Comparison of ENCODE assay signal across 8 cellular contexts in the genomic region with DNA sequence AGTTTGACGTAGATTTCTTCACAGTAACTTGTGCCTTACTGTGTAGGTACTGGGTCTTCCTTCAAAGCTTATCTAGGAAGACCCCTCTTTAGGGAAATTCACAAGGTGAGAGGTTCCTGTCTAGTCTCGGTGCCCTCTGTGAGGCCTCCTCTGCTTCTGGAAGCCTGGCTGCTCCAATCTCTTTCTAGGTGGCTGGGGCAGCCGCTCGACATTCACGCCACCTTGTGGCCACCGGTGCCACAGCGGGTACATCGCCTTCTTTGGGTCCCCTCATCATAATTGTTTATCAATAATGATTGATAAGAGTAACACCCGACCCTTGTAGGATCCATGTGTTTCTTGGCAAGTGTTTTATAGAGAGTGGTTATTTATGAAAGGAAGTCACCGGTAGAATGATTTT.
DNase-seq lines count a peak whose midpoint lies in the region; ATAC-seq and TF ChIP-seq lines count a peak whose summit lies in the region.
"Not testable (repeated sequence)": the region's sequence is repeated elsewhere in the genome, so short reads cannot be mapped to it uniquely, and the experiment has no call there.

No MANE protein-coding gene starts in this region.

- not testable (repeated sequence) for DNase-seq in CD4-positive, alpha-beta T cell; activated CD8-positive, alpha-beta memory T cell treated with anti-CD3 and anti-CD28 coated beads, Interleukin-2, amount 10 ng/mL, durations not matched to agents 7 days and 5 days; left lobe of liver (ENCODE audit: low spot score); stimulated activated naive CD8-positive, alpha-beta T cell treated with anti-CD3 and anti-CD28 coated beads, Interleukin-15, amount 100 ng/mL, for 72 hours

- not testable (repeated sequence) for H3K4me1 Mint-ChIP-seq in CD4-positive, alpha-beta T cell (ENCODE audit: low read depth); activated CD8-positive, alpha-beta memory T cell treated with anti-CD3 and anti-CD28 coated beads, Interleukin-2, amount 10 ng/mL, durations not matched to agents 7 days and 5 days; stimulated activated naive CD8-positive, alpha-beta T cell treated with anti-CD3 and anti-CD28 coated beads, Interleukin-15, amount 100 ng/mL, for 72 hours

- H3K27ac Mint-ChIP-seq in CD4-positive, alpha-beta T cell; activated CD8-positive, alpha-beta memory T cell treated with anti-CD3 and anti-CD28 coated beads, Interleukin-2, amount 10 ng/mL, durations not matched to agents 7 days and 5 days; stimulated activated naive CD8-positive, alpha-beta T cell treated with anti-CD3 and anti-CD28 coated beads, Interleukin-15, amount 100 ng/mL, for 72 hours: not testable (repeated sequence)

- not testable (repeated sequence) for H3K9me3 ChIP-seq in CD4-positive, alpha-beta T cell (ENCODE audit: control insufficient read depth, low read length)

- TF ChIP-seq CTCF in CD4-positive, alpha-beta T cell (IDR thresholded peaks at IDR 0.05) = not testable (repeated sequence)

- not testable (repeated sequence) for H3K27ac ChIP-seq in CD4-positive, alpha-beta T cell (ENCODE audit: low read depth, low read length)

- H3K4me3 Mint-ChIP-seq in CD4-positive, alpha-beta T cell; activated CD8-positive, alpha-beta memory T cell treated with anti-CD3 and anti-CD28 coated beads, Interleukin-2, amount 10 ng/mL, durations not matched to agents 7 days and 5 days; stimulated activated naive CD8-positive, alpha-beta T cell treated with anti-CD3 and anti-CD28 coated beads, Interleukin-15, amount 100 ng/mL, for 72 hours: not testable (repeated sequence)

- H3K9me3 Mint-ChIP-seq in CD4-positive, alpha-beta T cell; activated CD8-positive, alpha-beta memory T cell treated with anti-CD3 and anti-CD28 coated beads, Interleukin-2, amount 10 ng/mL, durations not matched to agents 7 days and 5 days (ENCODE audit: low read depth); stimulated activated naive CD8-positive, alpha-beta T cell treated with anti-CD3 and anti-CD28 coated beads, Interleukin-15, amount 100 ng/mL, for 72 hours: not testable (repeated sequence)

- CTCF ChIA-PET in CD4-positive, alpha-beta T cell (lab: Charles Lee); activated CD8-positive, alpha-beta memory T cell treated with anti-CD3 and anti-CD28 coated beads, Interleukin-2, amount 10 ng/mL, durations not matched to agents 7 days and 5 days (lab: Charles Lee): not testable (repeated sequence)

- POLR2A ChIA-PET in CD4-positive, alpha-beta T cell (lab: Charles Lee) = not testable (repeated sequence)

- ATAC-seq in CD4-positive, alpha-beta T cell (ENCODE audit: poor library complexity) = peak; percentile 46
- peak; percentile 78 for ATAC-seq in GM18907 (IDR thresholded peaks at IDR 0.05; ENCODE audit: unreplicated experiment)
- ATAC-seq in GM21515 (IDR thresholded peaks at IDR 0.05; ENCODE audit: unreplicated experiment) = peak; percentile 76
- peak; percentile 51 for ATAC-seq in HG02678 (IDR thresholded peaks at IDR 0.05; ENCODE audit: unreplicated experiment)
- ATAC-seq in HG03469 (IDR thresholded peaks at IDR 0.05; ENCODE audit: unreplicated experiment) = peak; percentile 71
- ATAC-seq in activated CD8-positive, alpha-beta memory T cell treated with anti-CD3 and anti-CD28 coated beads, Interleukin-2, amount 10 ng/mL, durations not matched to agents 7 days and 5 days = peak; percentile 60
- ATAC-seq in left lobe of liver = peak; percentile 75
- peak; percentile 70 for ATAC-seq in stimulated activated naive CD8-positive, alpha-beta T cell treated with anti-CD3 and anti-CD28 coated beads, Interleukin-15, amount 100 ng/mL, for 72 hours

- intact Hi-C loops in CD4-positive, alpha-beta T cell (cut with DNase I, micrococcal nuclease) = not testable (repeated sequence)

- not testable (repeated sequence) for H3K36me3 Mint-ChIP-seq in CD4-positive, alpha-beta T cell (ENCODE audit: low read depth); activated CD8-positive, alpha-beta memory T cell treated with anti-CD3 and anti-CD28 coated beads, Interleukin-2, amount 10 ng/mL, durations not matched to agents 7 days and 5 days

- not testable (repeated sequence) for H3K27me3 ChIP-seq in CD4-positive, alpha-beta T cell (ENCODE audit: control insufficient read depth, insufficient read depth, low read length)

- H3K27me3 Mint-ChIP-seq in CD4-positive, alpha-beta T cell; activated CD8-positive, alpha-beta memory T cell treated with anti-CD3 and anti-CD28 coated beads, Interleukin-2, amount 10 ng/mL, durations not matched to agents 7 days and 5 days; stimulated activated naive CD8-positive, alpha-beta T cell treated with anti-CD3 and anti-CD28 coated beads, Interleukin-15, amount 100 ng/mL, for 72 hours: not testable (repeated sequence)
